In the genomic region with DNA sequence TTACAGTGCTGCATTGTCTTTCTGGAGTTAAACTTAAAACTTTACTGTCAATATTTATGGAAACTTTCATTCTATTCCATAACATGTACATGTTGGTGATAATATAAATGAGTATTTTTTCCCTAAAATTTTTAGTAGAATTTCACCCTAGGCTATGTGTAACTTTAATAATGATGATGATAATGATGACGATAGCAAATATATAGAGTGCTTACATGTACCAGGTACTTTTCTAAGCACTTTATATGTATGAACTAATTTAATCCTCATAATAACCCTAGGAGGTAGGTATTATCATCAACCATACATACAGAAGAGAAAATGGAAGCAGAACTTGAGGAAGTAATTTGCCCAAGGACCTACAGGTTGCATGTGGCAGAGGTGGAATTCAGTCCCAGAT, we compare ENCODE assay signal across 33 cellular contexts.
"Had no signal": no experiment of that assay in that cellular context is flagged by ENCODE, and none has a peak within 500 bp of the region (broad histone marks: within the 10 kb centered on the region; RNA-seq: fewer than 3 reads in every experiment).

No MANE protein-coding gene starts in this region.

- H3K27ac ChIP-seq: adrenal gland, ascending aorta, body of pancreas, brain microvascular endothelial cell, breast epithelium, cardiac muscle cell had no signal

- FAIRE-seq: astrocyte, bronchial epithelial cell had no signal

- ATAC-seq: activated naive CD4-positive, alpha-beta T cell treated with anti-CD3 and anti-CD28 coated beads, Interleukin-2, amount 50 U/mL, for 72 hours; activated naive CD8-positive, alpha-beta T cell treated with anti-CD3 and anti-CD28 coated beads, Interleukin-2, amount 50 U/mL, for 24 hours; activated T-cell treated with anti-CD3 and anti-CD28 coated beads, Interleukin-2, amount 50 U/mL, for 4 hours; activated T-cell treated with anti-CD3 and anti-CD28 coated beads, Interleukin-2, amount 50 U/mL, for 72 hours; body of pancreas had no signal

- H3K36me3 ChIP-seq: adrenal gland, ascending aorta, brain microvascular endothelial cell, breast epithelium, cardiac muscle cell had no signal

- DNase-seq: activated effector memory CD4-positive, alpha-beta T cell treated with anti-CD3 and anti-CD28 coated beads, Interleukin-2, amount 50 U/mL, for 16 hours; activated effector memory CD4-positive, alpha-beta T cell treated with Interleukin-2 at 50 U/mL for 16 hours; activated gamma-delta T cell; activated gamma-delta T cell treated with Interleukin-2 at 50 U/mL for 16 hours; activated naive CD4-positive, alpha-beta T cell; activated naive CD4-positive, alpha-beta T cell treated with anti-CD3 and anti-CD28 coated beads for 36 hours; activated naive CD4-positive, alpha-beta T cell treated with anti-CD3 and anti-CD28 coated beads, Interleukin-2, amount 10 ng/mL, durations not matched to agents 7 days and 5 days; activated naive CD4-positive, alpha-beta T cell treated with anti-CD3 and anti-CD28 coated beads, Interleukin-2, amount 50 U/mL, for 16 hours; activated naive CD4-positive, alpha-beta T cell treated with Interleukin-2 at 50 U/mL for 16 hours; activated naive CD8-positive, alpha-beta T cell treated with anti-CD3 and anti-CD28 coated beads for 36 hours; activated naive CD8-positive, alpha-beta T cell treated with anti-CD3 and anti-CD28 coated beads, Interleukin-2, amount 10 ng/mL, durations not matched to agents 7 days and 5 days; activated naive CD8-positive, alpha-beta T cell treated with anti-CD3 and anti-CD28 coated beads, Interleukin-2, amount 50 U/mL, for 24 hours; activated T-cell treated with anti-CD3 and anti-CD28 coated beads, Interleukin-2, amount 50 U/mL, for 1 hour; activated T-cell treated with anti-CD3 and anti-CD28 coated beads, Interleukin-2, amount 50 U/mL, for 24 hours; activated T-cell treated with anti-CD3 and anti-CD28 coated beads, Interleukin-2, amount 50 U/mL, for 4 hours; activated T-cell treated with anti-CD3 and anti-CD28 coated beads, Interleukin-2, amount 50 U/mL, for 48 hours; activated T-cell treated with anti-CD3 and anti-CD28 coated beads, Interleukin-2, amount 50 U/mL, for 72 hours; adrenal gland; amniotic stem cell; amygdala; anterior cingulate cortex; aorta; body of pancreas; caudate nucleus; central memory CD4-positive, alpha-beta T cell; cerebellar nuclear complex had no signal

- H3K9me3 ChIP-seq: adrenal gland, ascending aorta, body of pancreas, breast epithelium had no signal

- H3K4me3 ChIP-seq: adrenal gland, ascending aorta, body of pancreas, breast epithelium, cardiac muscle cell had no signal

- H3K4me1 ChIP-seq: adrenal gland, ascending aorta, body of pancreas, breast epithelium had no signal

- H3K27me3 ChIP-seq: adrenal gland, ascending aorta, body of pancreas, brain microvascular endothelial cell, breast epithelium, cardiac muscle cell had no signal
